In genomic region chr14:104512061-104512460, GRCh38 we compare ENCODE assay signal across 21 cellular contexts.
"Had no signal": no experiment of that assay in that cellular context is flagged by ENCODE, and none has a peak within 500 bp of the region (broad histone marks: within the 10 kb centered on the region; RNA-seq: fewer than 3 reads in every experiment).

No MANE protein-coding gene starts in this region.

- H3K9me3 Mint-ChIP-seq: immature natural killer cell had no signal

- H3K4me3 ChIP-seq: dorsolateral prefrontal cortex, left lung, lower lobe of right lung, right atrium auricular region, sigmoid colon, skin epidermis, stomach, thoracic aorta, transverse colon had no signal

- FAIRE-seq: keratinocyte had no signal

- H3K36me3 ChIP-seq: left lung, lower lobe of right lung, right atrium auricular region, sigmoid colon, stomach, thoracic aorta, transverse colon had no signal

- H3K4me1 ChIP-seq: foreskin keratinocyte, left lung, lower lobe of right lung, right atrium auricular region, sigmoid colon, stomach, transverse colon had no signal

- H3K27me3 ChIP-seq: right atrium auricular region, transverse colon had no signal

- H3K27ac Mint-ChIP-seq: immature natural killer cell; memory B cell; mesothelial cell of epicardium; nephron; stimulated activated naive B cell treated with anti-CD40 and anti-IgM and Interleukin-4, amounts not matched to agents 10 μg/mL and 1 μg/mL and 100 μg/mL, for 72 hours had no signal

- H3K27ac ChIP-seq: foreskin keratinocyte, left lung, lower lobe of right lung, right atrium auricular region, sigmoid colon, stomach, thoracic aorta, transverse colon had no signal

- H3K9me3 ChIP-seq: lower lobe of right lung, transverse colon had no signal

- DNase-seq: cortex of kidney; dorsolateral prefrontal cortex; effector memory CD4-positive, alpha-beta T cell; foreskin keratinocyte; immature natural killer cell; left lung; lower lobe of right lung; naive B cell; sigmoid colon; stimulated activated CD4-positive, alpha-beta T cell treated with anti-CD3 and anti-CD28 coated beads, Interleukin-4, amount 100 ng/mL, for 4 hours; stimulated activated naive B cell treated with anti-CD40 and anti-IgM and Interleukin-4, amounts not matched to agents 10 μg/mL and 1 μg/mL and 100 μg/mL, for 72 hours; stomach; substantia nigra; transverse colon had no signal

- H3K36me3 Mint-ChIP-seq: immature natural killer cell; memory B cell; mesothelial cell of epicardium; stimulated activated naive B cell treated with anti-CD40 and anti-IgM and Interleukin-4, amounts not matched to agents 10 μg/mL and 1 μg/mL and 100 μg/mL, for 72 hours had no signal

- H3K4me1 Mint-ChIP-seq: immature natural killer cell; memory B cell; mesothelial cell of epicardium; naive B cell; nephron; stimulated activated naive B cell treated with anti-CD40 and anti-IgM and Interleukin-4, amounts not matched to agents 10 μg/mL and 1 μg/mL and 100 μg/mL, for 72 hours had no signal

- H3K4me3 Mint-ChIP-seq: immature natural killer cell; memory B cell; mesothelial cell of epicardium; nephron; stimulated activated naive B cell treated with anti-CD40 and anti-IgM and Interleukin-4, amounts not matched to agents 10 μg/mL and 1 μg/mL and 100 μg/mL, for 72 hours had no signal
